In genomic region chr5:104126980-104127379, GRCh38 we compare ENCODE assay signal across 21 cellular contexts.
"Had no signal": no experiment of that assay in that cellular context is flagged by ENCODE, and none has a peak within 500 bp of the region (broad histone marks: within the 10 kb centered on the region; RNA-seq: fewer than 3 reads in every experiment).

No MANE protein-coding gene starts in this region.

- H3K27me3 ChIP-seq: foreskin keratinocyte, left lung, neutrophil, right atrium auricular region, sigmoid colon, transverse colon had no signal

- H3K9me3 ChIP-seq: left lung, lower lobe of right lung, right atrium auricular region, sigmoid colon, thoracic aorta, transverse colon had no signal

- H3K27ac Mint-ChIP-seq: dendritic cell treated with granulocyte-macrophage colony-stimulating factor and Interleukin-4, amounts not matched to agents 40 ng/mL and 50 ng/mL, for 4 days; effector memory CD8-positive, alpha-beta T cell; immature natural killer cell; natural killer cell treated with Interleukin-12 subunit alpha and Interleukin-12 subunit beta and Interleukin-15 and Interleukin-18, amount 100 ng/mL, for 72 hours; stimulated activated naive B cell treated with anti-CD40 and anti-IgM and Interleukin-4, amounts not matched to agents 10 μg/mL and 1 μg/mL and 100 μg/mL, for 72 hours; stimulated activated naive CD8-positive, alpha-beta T cell treated with anti-CD3 and anti-CD28 coated beads, Interleukin-15, amount 100 ng/mL, for 72 hours had no signal

- H3K4me3 ChIP-seq: left lung, lower lobe of right lung, right atrium auricular region, sigmoid colon, skin epidermis, thoracic aorta, transverse colon had no signal

- H3K36me3 ChIP-seq: left lung, lower lobe of right lung, neutrophil, right atrium auricular region, sigmoid colon, thoracic aorta, transverse colon had no signal

- ATAC-seq: effector memory CD8-positive, alpha-beta T cell; foreskin keratinocyte; left lung; lower lobe of right lung; natural killer cell treated with Interleukin-12 subunit alpha and Interleukin-12 subunit beta and Interleukin-15 and Interleukin-18, amount 100 ng/mL, for 72 hours; stimulated activated naive B cell treated with anti-CD40 and anti-IgM and Interleukin-4, amounts not matched to agents 10 μg/mL and 1 μg/mL and 100 μg/mL, for 72 hours; stimulated activated naive CD8-positive, alpha-beta T cell treated with anti-CD3 and anti-CD28 coated beads, Interleukin-15, amount 100 ng/mL, for 72 hours had no signal

- H3K4me3 Mint-ChIP-seq: dendritic cell treated with granulocyte-macrophage colony-stimulating factor and Interleukin-4, amounts not matched to agents 40 ng/mL and 50 ng/mL, for 4 days; effector memory CD8-positive, alpha-beta T cell; immature natural killer cell; natural killer cell treated with Interleukin-12 subunit alpha and Interleukin-12 subunit beta and Interleukin-15 and Interleukin-18, amount 100 ng/mL, for 72 hours; stimulated activated naive B cell treated with anti-CD40 and anti-IgM and Interleukin-4, amounts not matched to agents 10 μg/mL and 1 μg/mL and 100 μg/mL, for 72 hours; stimulated activated naive CD8-positive, alpha-beta T cell treated with anti-CD3 and anti-CD28 coated beads, Interleukin-15, amount 100 ng/mL, for 72 hours had no signal

- H3K27me3 Mint-ChIP-seq: dendritic cell treated with granulocyte-macrophage colony-stimulating factor and Interleukin-4, amounts not matched to agents 40 ng/mL and 50 ng/mL, for 4 days; effector memory CD8-positive, alpha-beta T cell; natural killer cell treated with Interleukin-12 subunit alpha and Interleukin-12 subunit beta and Interleukin-15 and Interleukin-18, amount 100 ng/mL, for 72 hours; stimulated activated naive B cell treated with anti-CD40 and anti-IgM and Interleukin-4, amounts not matched to agents 10 μg/mL and 1 μg/mL and 100 μg/mL, for 72 hours; stimulated activated naive CD8-positive, alpha-beta T cell treated with anti-CD3 and anti-CD28 coated beads, Interleukin-15, amount 100 ng/mL, for 72 hours had no signal

- H3K36me3 Mint-ChIP-seq: stimulated activated naive B cell treated with anti-CD40 and anti-IgM and Interleukin-4, amounts not matched to agents 10 μg/mL and 1 μg/mL and 100 μg/mL, for 72 hours had no signal

- H3K9me3 Mint-ChIP-seq: natural killer cell treated with Interleukin-12 subunit alpha and Interleukin-12 subunit beta and Interleukin-15 and Interleukin-18, amount 100 ng/mL, for 72 hours had no signal

- DNase-seq: effector memory CD8-positive, alpha-beta T cell; erythroblast; immature natural killer cell; left lung; lower lobe of right lung; mesenchymal stem cell; midbrain; posterior cingulate gyrus; sigmoid colon; stimulated activated CD4-positive, alpha-beta T cell treated with anti-CD3 and anti-CD28 coated beads, Interleukin-2, amount 100 ng/mL, for 24 hours; stimulated activated CD4-positive, alpha-beta T cell treated with anti-CD3 and anti-CD28 coated beads, Interleukin-4, amount 100 ng/mL, for 4 hours; stimulated activated naive B cell treated with anti-CD40 and anti-IgM and Interleukin-4, amounts not matched to agents 10 μg/mL and 1 μg/mL and 100 μg/mL, for 72 hours; stimulated activated naive CD8-positive, alpha-beta T cell treated with anti-CD3 and anti-CD28 coated beads, Interleukin-15, amount 100 ng/mL, for 72 hours; transverse colon had no signal

- H3K4me1 ChIP-seq: foreskin keratinocyte, left lung, lower lobe of right lung, right atrium auricular region, sigmoid colon, transverse colon had no signal

- H3K4me1 Mint-ChIP-seq: immature natural killer cell; stimulated activated naive B cell treated with anti-CD40 and anti-IgM and Interleukin-4, amounts not matched to agents 10 μg/mL and 1 μg/mL and 100 μg/mL, for 72 hours; stimulated activated naive CD8-positive, alpha-beta T cell treated with anti-CD3 and anti-CD28 coated beads, Interleukin-15, amount 100 ng/mL, for 72 hours had no signal

- H3K27ac ChIP-seq: foreskin keratinocyte, left lung, lower lobe of right lung, neutrophil, right atrium auricular region, sigmoid colon, skin epidermis, thoracic aorta, transverse colon had no signal
